In genomic region chr6:136767583-136768307, GRCh38 we compare ENCODE assay signal across 14 cellular contexts. TPM values are rescaled to one million over a fixed set of nuclear protein-coding genes. Genes with fewer than 3 reads are reported as not detected.
DNase-seq lines count a peak whose midpoint lies in the region; ATAC-seq and TF ChIP-seq lines count a peak whose summit lies in the region.
"Had no signal": no experiment of that assay in that cellular context is flagged by ENCODE, and none has a peak within 500 bp of the region (broad histone marks: within the 10 kb centered on the region; RNA-seq: fewer than 3 reads in every experiment).

No MANE protein-coding gene starts in this region.

- H3K27ac ChIP-seq in MM.1S (ENCODE audit: low read length) (no peak overlapping the region), body of pancreas (peak overlapping the region in 3 of 4 donors; percentile 29 to 65 (median 59))

- H3K4me1 ChIP-seq in MM.1S (ENCODE audit: low read length) (peaks cover 50% of the 10 kb centered on the region), body of pancreas (peaks cover 74% of the 10 kb centered on the region)

- no peaks in the 10 kb centered on the region for H3K9me2 ChIP-seq in MM.1S (replicated peaks; ENCODE audit: insufficient read depth, low read length)

- H3K4me1 Mint-ChIP-seq in activated T-cell treated with anti-CD3 and anti-CD28 coated beads, Interleukin-2, amount 50 U/mL, for 72 hours (ENCODE audit: low read depth) = peaks cover 57% of the 10 kb centered on the region
- peaks cover 71% of the 10 kb centered on the region for H3K4me1 Mint-ChIP-seq in activated T-cell treated with anti-CD3 and anti-CD28 coated beads, Interleukin-2, amount 50 U/mL, for 4 hours (ENCODE audit: low read depth)
- H3K4me1 Mint-ChIP-seq in stimulated activated effector memory CD8-positive, alpha-beta T cell treated with anti-CD3 and anti-CD28 coated beads, Interleukin-12 subunit alpha, Interleukin-12 subunit beta, amount 100 ng/mL, for 72 hours = peaks cover 73% of the 10 kb centered on the region
- H3K4me1 Mint-ChIP-seq: neural crest cell had no signal

- H3K79me2 ChIP-seq in MM.1S (ENCODE audit: low read length) = peaks cover 53% of the 10 kb centered on the region

- TF ChIP-seq CTCF in MM.1S (IDR thresholded peaks at IDR 0.05; ENCODE audit: low read length) = no peak
- no peak for TF ChIP-seq CTCF in body of pancreas (IDR thresholded peaks at IDR 0.05)

- H3K9me3 ChIP-seq in MM.1S (replicated peaks; ENCODE audit: insufficient read depth, low read length) (no peaks in the 10 kb centered on the region), body of pancreas (no peaks in the 10 kb centered on the region)

- no peak overlapping the region for H2AFZ ChIP-seq in MM.1S (ENCODE audit: low read length)

- no peaks in the 10 kb centered on the region for H3K27me3 Mint-ChIP-seq in activated T-cell treated with anti-CD3 and anti-CD28 coated beads, Interleukin-2, amount 50 U/mL, for 72 hours (ENCODE audit: low read depth)
- H3K27me3 Mint-ChIP-seq in activated T-cell treated with anti-CD3 and anti-CD28 coated beads, Interleukin-2, amount 50 U/mL, for 4 hours (ENCODE audit: low read depth) = no peaks in the 10 kb centered on the region

- H3F3A ChIP-seq in MM.1S (ENCODE audit: insufficient read depth, low read length) = peaks cover 28% of the 10 kb centered on the region

- peak overlapping the region; percentile 43 for H3K4me2 ChIP-seq in MM.1S (ENCODE audit: low read depth, low read length)

- no peaks in the 10 kb centered on the region for H3K9me3 Mint-ChIP-seq in activated T-cell treated with anti-CD3 and anti-CD28 coated beads, Interleukin-2, amount 50 U/mL, for 72 hours
- H3K9me3 Mint-ChIP-seq in activated T-cell treated with anti-CD3 and anti-CD28 coated beads, Interleukin-2, amount 50 U/mL, for 4 hours = no peaks in the 10 kb centered on the region
- H3K9me3 Mint-ChIP-seq in stimulated activated effector memory CD8-positive, alpha-beta T cell treated with anti-CD3 and anti-CD28 coated beads, Interleukin-12 subunit alpha, Interleukin-12 subunit beta, amount 100 ng/mL, for 72 hours = no peaks in the 10 kb centered on the region
- H3K9me3 Mint-ChIP-seq: activated naive CD4-positive, alpha-beta T cell treated with anti-CD3 and anti-CD28 coated beads, Interleukin-2, amount 50 U/mL, for 72 hours; neural crest cell had no signal

- H3K27me3 ChIP-seq in MM.1S (replicated peaks; ENCODE audit: insufficient read depth, low read length) (no peaks in the 10 kb centered on the region), body of pancreas (no peaks in the 10 kb centered on the region)

- H3K36me3 ChIP-seq in MM.1S (replicated peaks; ENCODE audit: insufficient read depth, low read length) (no peaks in the 10 kb centered on the region), body of pancreas (replicated peaks in 1 of 2; ENCODE audit: insufficient read depth in 1 of 2, low read depth in 2 of 2) (no peaks in the 10 kb centered on the region)

- intact Hi-C loops in body of pancreas (cut with DNase I) (no loop called here), posterior vena cava (cut with DNase I) (no loop called here)

- no peak overlapping the region for H3K9ac ChIP-seq in MM.1S (ENCODE audit: low read length)

- no peak for ATAC-seq in activated T-cell treated with anti-CD3 and anti-CD28 coated beads, Interleukin-2, amount 50 U/mL, for 72 hours (replicated peaks in 1 of 2)
- ATAC-seq in activated T-cell treated with anti-CD3 and anti-CD28 coated beads, Interleukin-2, amount 50 U/mL, for 4 hours = no peak
- ATAC-seq in body of pancreas = peak; percentile 68
- ATAC-seq in stimulated activated effector memory CD8-positive, alpha-beta T cell treated with anti-CD3 and anti-CD28 coated beads, Interleukin-12 subunit alpha, Interleukin-12 subunit beta, amount 100 ng/mL, for 72 hours = no peak
- ATAC-seq: activated naive CD4-positive, alpha-beta T cell treated with anti-CD3 and anti-CD28 coated beads, Interleukin-2, amount 50 U/mL, for 72 hours had no signal

- H3K27ac Mint-ChIP-seq in activated T-cell treated with anti-CD3 and anti-CD28 coated beads, Interleukin-2, amount 50 U/mL, for 72 hours = peak overlapping the region; percentile 46
- peak overlapping the region; percentile 77 for H3K27ac Mint-ChIP-seq in stimulated activated effector memory CD8-positive, alpha-beta T cell treated with anti-CD3 and anti-CD28 coated beads, Interleukin-12 subunit alpha, Interleukin-12 subunit beta, amount 100 ng/mL, for 72 hours

- H3K4me3 ChIP-seq in MM.1S (ENCODE audit: low read length) (no peak overlapping the region), body of pancreas (no peak overlapping the region)

- peak overlapping the region; percentile 12 to 37 for H3K4me3 Mint-ChIP-seq in activated T-cell treated with anti-CD3 and anti-CD28 coated beads, Interleukin-2, amount 50 U/mL, for 72 hours
- H3K4me3 Mint-ChIP-seq in activated T-cell treated with anti-CD3 and anti-CD28 coated beads, Interleukin-2, amount 50 U/mL, for 4 hours = no peak overlapping the region
- peak overlapping the region; percentile 52 for H3K4me3 Mint-ChIP-seq in stimulated activated effector memory CD8-positive, alpha-beta T cell treated with anti-CD3 and anti-CD28 coated beads, Interleukin-12 subunit alpha, Interleukin-12 subunit beta, amount 100 ng/mL, for 72 hours
- H3K4me3 Mint-ChIP-seq: neural crest cell had no signal

- TF ChIP-seq POLR2A in body of pancreas (IDR thresholded peaks at IDR 0.05) = no peak

- 50 to 57% methylated on average over 6 of the region's 6 CpGs for WGBS in body of pancreas, 2 donors

- H3K36me3 Mint-ChIP-seq in activated T-cell treated with anti-CD3 and anti-CD28 coated beads, Interleukin-2, amount 50 U/mL, for 72 hours (ENCODE audit: insufficient read depth in 2 of 2) = peaks cover 0 to 3% of the 10 kb centered on the region in 2 donors
- H3K36me3 Mint-ChIP-seq in activated T-cell treated with anti-CD3 and anti-CD28 coated beads, Interleukin-2, amount 50 U/mL, for 4 hours (ENCODE audit: insufficient read depth) = peaks cover 2% of the 10 kb centered on the region
- no peaks in the 10 kb centered on the region for H3K36me3 Mint-ChIP-seq in stimulated activated effector memory CD8-positive, alpha-beta T cell treated with anti-CD3 and anti-CD28 coated beads, Interleukin-12 subunit alpha, Interleukin-12 subunit beta, amount 100 ng/mL, for 72 hours
- H3K36me3 Mint-ChIP-seq: activated naive CD4-positive, alpha-beta T cell treated with anti-CD3 and anti-CD28 coated beads, Interleukin-2, amount 50 U/mL, for 72 hours had no signal

- no peak for DNase-seq in activated T-cell treated with anti-CD3 and anti-CD28 coated beads, Interleukin-2, amount 50 U/mL, for 72 hours
- DNase-seq in activated T-cell treated with anti-CD3 and anti-CD28 coated beads, Interleukin-2, amount 50 U/mL, for 4 hours = no peak
- DNase-seq in MM.1S (no peak), body of pancreas (no peak), occipital lobe (lab: John Stamatoyannopoulos, UW) (no peak), posterior vena cava (ENCODE audit: low spot score) (no peak)
- no peak for DNase-seq in stimulated activated effector memory CD8-positive, alpha-beta T cell treated with anti-CD3 and anti-CD28 coated beads, Interleukin-12 subunit alpha, Interleukin-12 subunit beta, amount 100 ng/mL, for 72 hours (ENCODE audit: low spot score in 2 of 2)
- DNase-seq in stimulated activated naive CD4-positive, alpha-beta T cell (lab: John Stamatoyannopoulos, UW) = no peak
- DNase-seq: foreskin melanocyte, islet precursor cell, NCI-H510A, SHP77 treated with DMSO at 0.1 percent for 48 hours had no signal

- no peaks in the 10 kb centered on the region for H4K20me1 ChIP-seq in MM.1S (ENCODE audit: insufficient read depth, low read length)

RNA-seq across cellular contexts. Expression of gene MAP3K5, which starts 24.5 kb away (rescaled TPM):
- total RNA-seq in activated T-cell treated with anti-CD3 and anti-CD28 coated beads, Interleukin-2, amount 50 U/mL, for 72 hours = 10 to 100 TPM; 12.8 to 18.5 TPM
- total RNA-seq in activated T-cell treated with anti-CD3 and anti-CD28 coated beads, Interleukin-2, amount 50 U/mL, for 4 hours = 10 to 100 TPM in 1 of 3 donors, 1 to 10 TPM in 2; 5.7 to 10.5 (median 7.9) TPM
- 10 to 100 TPM; 33.7 to 36.9 TPM for total RNA-seq in body of pancreas
- 9.8 TPM for total RNA-seq in occipital lobe
- 10 to 100 TPM; 15.0 to 16.4 TPM for total RNA-seq in posterior vena cava

RNA-seq across cellular contexts. Expression of gene PEX7, which starts 54.6 kb away (rescaled TPM):
- total RNA-seq in activated T-cell treated with anti-CD3 and anti-CD28 coated beads, Interleukin-2, amount 50 U/mL, for 72 hours = 1 to 10 TPM; 3.8 to 4.9 TPM
- 1 to 10 TPM; 4.0 to 5.1 (median 4.5) TPM for total RNA-seq in activated T-cell treated with anti-CD3 and anti-CD28 coated beads, Interleukin-2, amount 50 U/mL, for 4 hours
- total RNA-seq in body of pancreas (10 to 100 TPM in 1 of 2 donors, 1 to 10 TPM in 1; 8.9 to 17.9 TPM), occipital lobe (8.3 TPM), posterior vena cava (1 to 10 TPM; 4.4 to 4.7 TPM)
